Comparison of ENCODE assay signal across 1 cellular context in the genomic region with DNA sequence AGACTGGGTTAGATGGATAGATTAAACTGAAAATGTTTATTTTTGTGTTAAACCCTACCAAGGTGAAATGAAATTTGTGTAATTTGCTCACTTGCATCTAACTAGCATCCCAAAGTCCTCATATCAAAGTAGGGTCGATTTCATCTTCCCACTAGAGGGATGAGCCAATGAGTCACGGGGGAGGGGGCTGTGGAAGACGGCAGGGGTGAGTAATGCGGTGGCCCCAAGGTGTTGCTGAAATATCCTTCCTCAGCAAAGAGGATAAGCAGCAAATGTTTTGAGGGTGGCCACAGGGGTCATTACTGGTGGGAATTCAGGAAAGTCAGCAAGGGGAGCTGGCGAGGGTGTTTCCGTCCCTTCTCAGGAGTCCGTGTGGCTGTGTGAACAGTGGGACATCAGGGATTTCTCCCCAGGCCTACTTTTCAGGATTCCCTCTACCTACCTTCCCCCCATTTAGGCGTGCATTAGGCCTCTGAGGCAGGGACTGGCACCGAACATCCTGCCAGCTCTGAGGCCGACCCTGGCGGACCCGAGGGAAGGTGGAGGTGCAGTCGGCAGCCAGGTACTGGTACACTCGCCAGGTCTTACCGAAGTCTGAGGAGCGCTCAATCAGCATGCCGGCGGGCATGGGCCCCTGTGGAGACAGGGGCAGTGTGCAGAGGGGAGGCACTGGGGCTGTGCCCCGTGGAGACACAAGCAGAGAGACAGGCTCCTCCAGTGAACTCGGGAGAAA.
TF ChIP-seq lines count a peak whose summit lies in the region.

No MANE protein-coding gene starts in this region.

TF ChIP-seq in HepG2, 621 proteins besides CTCF, POLR2A, EP300 and RAD21 (continued from another document):
- no peak for TF ChIP-seq ZNF280B (CRISPR knock-in tag; IDR thresholded peaks at IDR 0.05; ENCODE audit: borderline replicate concordance)
- TF ChIP-seq PAF1 (CRISPR knock-in tag; IDR thresholded peaks at IDR 0.05): no peak
- TF ChIP-seq ZNF782 (CRISPR knock-in tag; IDR thresholded peaks at IDR 0.05; ENCODE audit: borderline replicate concordance): no peak
- no peak for TF ChIP-seq EED (CRISPR knock-in tag; IDR thresholded peaks at IDR 0.05)
- no peak for TF ChIP-seq GZF1 (CRISPR knock-in tag; IDR thresholded peaks at IDR 0.05)
